Comparison of ENCODE assay signal across 1 cellular context in the genomic region with DNA sequence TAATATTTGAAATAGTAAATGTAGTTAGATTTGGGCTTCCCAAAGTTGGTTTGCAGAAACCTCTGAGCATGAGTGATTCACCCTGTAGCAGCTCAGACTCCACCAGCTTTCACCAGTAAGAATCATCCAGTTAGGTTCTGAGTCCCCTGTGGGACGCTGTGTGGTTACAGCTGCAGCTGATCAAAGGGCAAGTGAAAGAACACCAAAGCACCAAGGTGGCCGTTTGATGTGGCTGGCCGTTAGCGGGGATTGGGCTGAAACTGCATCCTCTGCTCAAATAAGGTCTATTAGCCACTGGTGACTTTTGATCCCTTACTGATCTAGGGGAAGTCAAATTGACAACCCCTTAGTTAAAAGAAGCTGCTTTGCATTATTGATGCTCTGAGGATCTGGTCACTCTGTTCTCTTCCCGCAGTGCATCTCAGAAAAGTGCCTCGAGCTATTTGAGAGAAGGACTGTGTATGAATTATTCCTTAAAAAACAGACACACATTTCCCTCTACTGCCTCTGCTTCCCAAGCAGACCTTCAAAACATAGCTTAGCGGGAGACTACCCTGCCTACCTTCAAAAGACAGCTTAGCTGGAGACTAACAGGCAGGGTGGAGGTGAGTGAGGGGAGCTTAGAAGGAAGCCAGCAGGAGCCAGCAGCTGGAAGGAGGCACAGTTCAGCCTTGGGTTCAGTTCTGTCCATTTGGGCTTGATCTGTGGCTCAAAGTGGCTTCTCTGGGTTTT.
TF ChIP-seq lines count a peak whose summit lies in the region.

No MANE protein-coding gene starts in this region.

TF ChIP-seq in SK-N-SH treated with all-trans-retinoic acid at 6 μM for 48 hours, 23 proteins besides CTCF, POLR2A, EP300 and RAD21 (continued from another document):
- TF ChIP-seq, protein P1, sequence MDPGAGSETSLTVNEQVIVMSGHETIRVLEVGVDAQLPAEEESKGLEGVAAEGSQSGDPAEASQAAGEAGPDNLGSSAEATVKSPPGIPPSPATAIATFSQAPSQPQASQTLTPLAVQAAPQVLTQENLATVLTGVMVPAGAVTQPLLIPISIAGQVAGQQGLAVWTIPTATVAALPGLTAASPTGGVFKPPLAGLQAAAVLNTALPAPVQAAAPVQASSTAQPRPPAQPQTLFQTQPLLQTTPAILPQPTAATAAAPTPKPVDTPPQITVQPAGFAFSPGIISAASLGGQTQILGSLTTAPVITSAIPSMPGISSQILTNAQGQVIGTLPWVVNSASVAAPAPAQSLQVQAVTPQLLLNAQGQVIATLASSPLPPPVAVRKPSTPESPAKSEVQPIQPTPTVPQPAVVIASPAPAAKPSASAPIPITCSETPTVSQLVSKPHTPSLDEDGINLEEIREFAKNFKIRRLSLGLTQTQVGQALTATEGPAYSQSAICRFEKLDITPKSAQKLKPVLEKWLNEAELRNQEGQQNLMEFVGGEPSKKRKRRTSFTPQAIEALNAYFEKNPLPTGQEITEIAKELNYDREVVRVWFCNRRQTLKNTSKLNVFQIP (CRISPR knock-in tag; IDR thresholded peaks at IDR 0.05; ENCODE audit: borderline replicate concordance, low read depth) = no peak
- no peak for TF ChIP-seq GLIS3 (CRISPR knock-in tag; IDR thresholded peaks at IDR 0.05)
- no peak for TF ChIP-seq TCF4 (CRISPR knock-in tag; IDR thresholded peaks at IDR 0.05; ENCODE audit: borderline replicate concordance)
- no peak for TF ChIP-seq PPARA (CRISPR knock-in tag; IDR thresholded peaks at IDR 0.05; ENCODE audit: borderline replicate concordance)
- no peak for TF ChIP-seq ZFP3 (CRISPR knock-in tag; IDR thresholded peaks at IDR 0.05)
- TF ChIP-seq ZNF70 (CRISPR knock-in tag; IDR thresholded peaks at IDR 0.05) = no peak
- TF ChIP-seq, protein P2, sequence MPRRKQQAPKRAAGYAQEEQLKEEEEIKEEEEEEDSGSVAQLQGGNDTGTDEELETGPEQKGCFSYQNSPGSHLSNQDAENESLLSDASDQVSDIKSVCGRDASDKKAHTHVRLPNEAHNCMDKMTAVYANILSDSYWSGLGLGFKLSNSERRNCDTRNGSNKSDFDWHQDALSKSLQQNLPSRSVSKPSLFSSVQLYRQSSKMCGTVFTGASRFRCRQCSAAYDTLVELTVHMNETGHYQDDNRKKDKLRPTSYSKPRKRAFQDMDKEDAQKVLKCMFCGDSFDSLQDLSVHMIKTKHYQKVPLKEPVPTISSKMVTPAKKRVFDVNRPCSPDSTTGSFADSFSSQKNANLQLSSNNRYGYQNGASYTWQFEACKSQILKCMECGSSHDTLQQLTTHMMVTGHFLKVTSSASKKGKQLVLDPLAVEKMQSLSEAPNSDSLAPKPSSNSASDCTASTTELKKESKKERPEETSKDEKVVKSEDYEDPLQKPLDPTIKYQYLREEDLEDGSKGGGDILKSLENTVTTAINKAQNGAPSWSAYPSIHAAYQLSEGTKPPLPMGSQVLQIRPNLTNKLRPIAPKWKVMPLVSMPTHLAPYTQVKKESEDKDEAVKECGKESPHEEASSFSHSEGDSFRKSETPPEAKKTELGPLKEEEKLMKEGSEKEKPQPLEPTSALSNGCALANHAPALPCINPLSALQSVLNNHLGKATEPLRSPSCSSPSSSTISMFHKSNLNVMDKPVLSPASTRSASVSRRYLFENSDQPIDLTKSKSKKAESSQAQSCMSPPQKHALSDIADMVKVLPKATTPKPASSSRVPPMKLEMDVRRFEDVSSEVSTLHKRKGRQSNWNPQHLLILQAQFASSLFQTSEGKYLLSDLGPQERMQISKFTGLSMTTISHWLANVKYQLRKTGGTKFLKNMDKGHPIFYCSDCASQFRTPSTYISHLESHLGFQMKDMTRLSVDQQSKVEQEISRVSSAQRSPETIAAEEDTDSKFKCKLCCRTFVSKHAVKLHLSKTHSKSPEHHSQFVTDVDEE (CRISPR knock-in tag; IDR thresholded peaks at IDR 0.05) = no peak
- TF ChIP-seq ESRRG (CRISPR knock-in tag; IDR thresholded peaks at IDR 0.05) = no peak
TF ChIP-seq in SK-N-SH treated with all-trans-retinoic acid at 6 μM for 48 hours: peak in this region for 0.
